7 cellular contexts compared by ENCODE assay signal in genomic region chr1:1614204-1614953, GRCh38. TPM values are rescaled to one million over a fixed set of nuclear protein-coding genes. Genes with fewer than 3 reads are reported as not detected.
DNase-seq lines count a peak whose midpoint lies in the region; ATAC-seq and TF ChIP-seq lines count a peak whose summit lies in the region.

No MANE protein-coding gene starts in this region.

- H3K27me3 ChIP-seq in hepatocyte = no peaks in the 10 kb centered on the region

- H3K4me2 ChIP-seq in hepatocyte = peak overlapping the region; percentile 94

- H3K9me2 ChIP-seq in hepatocyte (replicated peaks; ENCODE audit: insufficient read depth) = no peaks in the 10 kb centered on the region

- no peak for ATAC-seq in HG03521 (IDR thresholded peaks at IDR 0.05; ENCODE audit: unreplicated experiment)
- ATAC-seq in HG02798 (IDR thresholded peaks at IDR 0.05; ENCODE audit: poor library complexity, unreplicated experiment) = no peak

- peak overlapping the region; percentile 70 for H3K27ac ChIP-seq in angular gyrus (ENCODE audit: low read depth, low read length)
- peak overlapping the region; percentile 100 for H3K27ac ChIP-seq in hepatocyte

- CTCF ChIA-PET in HEK293T (lab: Yijun Ruan, JAX) = no interaction called here

- no peaks in the 10 kb centered on the region for H3K36me3 ChIP-seq in hepatocyte (replicated peaks; ENCODE audit: insufficient read depth, low read depth)

- H3K4me1 ChIP-seq in hepatocyte (ENCODE audit: insufficient read depth) = peaks cover 19% of the 10 kb centered on the region

- H3K9me3 ChIP-seq in hepatocyte (ENCODE audit: low read depth) = no peaks in the 10 kb centered on the region

- TF ChIP-seq CTCF in hepatocyte (IDR thresholded peaks at IDR 0.05; ENCODE audit: poor library complexity) = no peak

- WGBS in hepatocyte (ENCODE audit: low lambda C conversion rate, missing lambda C conversion rate) = 26% methylated on average over 30 of the region's 30 CpGs

- no peak overlapping the region for H2AFZ ChIP-seq in hepatocyte

- POLR2A ChIA-PET in HEK293T (lab: Yijun Ruan, JAX) = interaction anchor here (0.8 to 3.3 kb wide), 9 partner anchors 8 to 103 kb away, joined by 3 to 33 read pairs (median 6); partner anchors contain the start of gene FNDC10

- no peak for DNase-seq in HEK293T (ENCODE audit: extremely low spot score)
- peak; percentile 91 for DNase-seq in SIG-M5 treated with dmso at 0.1 percent for 504 hours (lab: John Stamatoyannopoulos, UW; ENCODE audit: unreplicated experiment)
- DNase-seq in hepatocyte (ENCODE audit: low spot score) = peak; percentile 88
- DNase-seq in skeletal muscle cell (ENCODE audit: low read depth) = peak; percentile 56

- H3K79me2 ChIP-seq in hepatocyte = peaks cover 55% of the 10 kb centered on the region

- H3K4me3 ChIP-seq in hepatocyte (peak overlapping the region; percentile 48), skeletal muscle cell (ENCODE audit: low read depth, low read length) (peak overlapping the region; percentile 90)

- peaks cover 14% of the 10 kb centered on the region for H4K20me1 ChIP-seq in hepatocyte (ENCODE audit: insufficient read depth, poor library complexity, severe bottlenecking)

TF ChIP-seq in HEK293T, 16 proteins besides CTCF, POLR2A, EP300 and RAD21:
- TF ChIP-seq BHLHE40 (IDR thresholded peaks at IDR 0.05; ENCODE audit: borderline replicate concordance) = no peak
- TF ChIP-seq CTBP1 (IDR thresholded peaks at IDR 0.05; ENCODE audit: borderline replicate concordance) = no peak
- TF ChIP-seq NFRKB (IDR thresholded peaks at IDR 0.05) = no peak
- no peak for TF ChIP-seq FOXM1 (IDR thresholded peaks at IDR 0.05; ENCODE audit: borderline replicate concordance)
- TF ChIP-seq L3MBTL2 (conservative IDR thresholded peaks at IDR 0.05) = peak; percentile 53; the same call in 1 of the 2 replicates
- no peak for TF ChIP-seq SP1 (IDR thresholded peaks at IDR 0.05)
- no peak for TF ChIP-seq ZNF384 (IDR thresholded peaks at IDR 0.05)

RNA-seq across cellular contexts. Expression of gene MIB2, which starts 0.9 kb away (rescaled TPM):
- 34.8 and 47.5 TPM in 2 replicates for total RNA-seq in hepatocyte
- polyA plus RNA-seq in hepatocyte = 75.3 and 121 TPM in 2 replicates

RNA-seq across cellular contexts. Expression of gene FNDC10, which starts 14.4 kb away (rescaled TPM):
- 0.96 and 2.1 TPM in 2 replicates for total RNA-seq in hepatocyte
- polyA plus RNA-seq in hepatocyte = 6.0 and 8.8 TPM in 2 replicates

RNA-seq across cellular contexts. Expression of gene MMP23B, which starts 17.6 kb away (rescaled TPM):
- total RNA-seq in hepatocyte = 48.0 and 73.4 TPM in 2 replicates
- polyA plus RNA-seq in hepatocyte = 136 and 184 TPM in 2 replicates

RNA-seq across cellular contexts. Expression of gene SSU72, which starts 39.7 kb away (rescaled TPM):
- 75.7 and 85.0 TPM in 2 replicates for total RNA-seq in hepatocyte
- 192 and 203 TPM in 2 replicates for polyA plus RNA-seq in hepatocyte

RNA-seq across cellular contexts. Expression of gene CDK11B, which starts 44.4 kb away (rescaled TPM):
- total RNA-seq in hepatocyte = 7.5 and 10.1 TPM in 2 replicates
- 15.3 and 21.3 TPM in 2 replicates for polyA plus RNA-seq in hepatocyte
